Comparison of ENCODE assay signal across 22 cellular contexts in the genomic region with DNA sequence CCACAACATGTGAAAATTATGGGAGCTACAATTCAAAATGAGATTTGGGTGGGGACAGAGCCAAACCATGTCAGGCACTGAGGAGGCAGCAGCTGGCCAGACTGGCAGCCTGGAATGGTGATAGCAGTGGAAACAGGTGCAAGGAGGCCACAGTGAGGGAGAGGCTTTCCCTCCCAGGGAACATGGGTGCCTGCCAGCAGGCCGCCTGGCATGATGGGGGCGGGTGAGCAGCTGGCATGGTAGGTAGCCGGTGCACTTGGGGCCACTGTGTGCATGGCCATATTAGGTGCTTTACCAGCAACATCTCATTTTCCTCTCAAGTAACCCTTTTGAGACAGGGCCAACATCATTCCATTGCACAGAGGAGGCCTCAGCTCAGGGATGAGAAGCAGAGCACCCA.
"Had no signal": no experiment of that assay in that cellular context is flagged by ENCODE, and none has a peak within 500 bp of the region (broad histone marks: within the 10 kb centered on the region; RNA-seq: fewer than 3 reads in every experiment).

No MANE protein-coding gene starts in this region.

- H3K27ac ChIP-seq: body of pancreas, colonic mucosa, esophagus muscularis mucosa, lower lobe of right lung, neural progenitor cell, right lobe of liver, spleen, testis, upper lobe of right lung had no signal

- DNase-seq: activated CD4-positive, alpha-beta memory T cell treated with anti-CD3 and anti-CD28 coated beads, Interleukin-2, amount 10 ng/mL, durations not matched to agents 7 days and 5 days; activated CD4-positive, alpha-beta T cell treated with anti-CD3 and anti-CD28 coated beads for 4 hours; activated CD8-positive, alpha-beta memory T cell treated with anti-CD3 and anti-CD28 coated beads, Interleukin-2, amount 50 U/mL, for 4 hours; activated gamma-delta T cell treated with Interleukin-2 at 50 U/mL for 16 hours; activated T-cell treated with anti-CD3 and anti-CD28 coated beads, Interleukin-2, amount 50 U/mL, for 72 hours; amniotic stem cell; central memory CD4-positive, alpha-beta T cell; colonic mucosa; kidney glomerular epithelial cell; lower lobe of right lung; naive B cell; right lobe of liver; spleen; stimulated activated naive CD8-positive, alpha-beta T cell treated with anti-CD3 and anti-CD28 coated beads, Interleukin-15, amount 100 ng/mL, for 72 hours; SW 1271; testis; upper lobe of right lung had no signal

- H3K27ac Mint-ChIP-seq: activated CD4-positive, alpha-beta memory T cell treated with anti-CD3 and anti-CD28 coated beads, Interleukin-2, amount 10 ng/mL, durations not matched to agents 7 days and 5 days; activated naive CD8-positive, alpha-beta T cell; activated T-cell treated with anti-CD3 and anti-CD28 coated beads, Interleukin-2, amount 50 U/mL, for 72 hours; naive B cell; neural progenitor cell; stimulated activated naive CD8-positive, alpha-beta T cell treated with anti-CD3 and anti-CD28 coated beads, Interleukin-15, amount 100 ng/mL, for 72 hours; WTC11 had no signal

- H3K36me3 ChIP-seq: colonic mucosa, esophagus muscularis mucosa, lower lobe of right lung, neural progenitor cell, right lobe of liver, spleen, upper lobe of right lung had no signal

- ATAC-seq: activated T-cell treated with anti-CD3 and anti-CD28 coated beads, Interleukin-2, amount 50 U/mL, for 72 hours; body of pancreas; lower lobe of right lung; right lobe of liver; stimulated activated naive CD8-positive, alpha-beta T cell treated with anti-CD3 and anti-CD28 coated beads, Interleukin-15, amount 100 ng/mL, for 72 hours; upper lobe of right lung; WTC11 had no signal

- H3K4me3 Mint-ChIP-seq: activated CD4-positive, alpha-beta memory T cell treated with anti-CD3 and anti-CD28 coated beads, Interleukin-2, amount 10 ng/mL, durations not matched to agents 7 days and 5 days; activated naive CD8-positive, alpha-beta T cell; activated T-cell treated with anti-CD3 and anti-CD28 coated beads, Interleukin-2, amount 50 U/mL, for 72 hours; naive B cell; neural progenitor cell; stimulated activated naive CD8-positive, alpha-beta T cell treated with anti-CD3 and anti-CD28 coated beads, Interleukin-15, amount 100 ng/mL, for 72 hours; WTC11 had no signal

- H3K4me1 ChIP-seq: colonic mucosa, neural progenitor cell, right lobe of liver, upper lobe of right lung had no signal

- H3K36me3 Mint-ChIP-seq: activated naive CD8-positive, alpha-beta T cell; naive B cell; neural progenitor cell; WTC11 had no signal

- H3K9me3 ChIP-seq: body of pancreas, colonic mucosa, esophagus muscularis mucosa, lower lobe of right lung, right lobe of liver, spleen, testis, upper lobe of right lung had no signal

- H3K9me3 Mint-ChIP-seq: activated CD4-positive, alpha-beta memory T cell treated with anti-CD3 and anti-CD28 coated beads, Interleukin-2, amount 10 ng/mL, durations not matched to agents 7 days and 5 days; activated T-cell treated with anti-CD3 and anti-CD28 coated beads, Interleukin-2, amount 50 U/mL, for 72 hours; naive B cell; neural progenitor cell; stimulated activated naive CD8-positive, alpha-beta T cell treated with anti-CD3 and anti-CD28 coated beads, Interleukin-15, amount 100 ng/mL, for 72 hours; WTC11 had no signal

- H3K27me3 ChIP-seq: body of pancreas, right lobe of liver, testis, upper lobe of right lung had no signal

- H3K4me3 ChIP-seq: body of pancreas, colonic mucosa, esophagus muscularis mucosa, lower lobe of right lung, neural progenitor cell, right lobe of liver, spleen, testis, upper lobe of right lung had no signal
